In the genomic region with DNA sequence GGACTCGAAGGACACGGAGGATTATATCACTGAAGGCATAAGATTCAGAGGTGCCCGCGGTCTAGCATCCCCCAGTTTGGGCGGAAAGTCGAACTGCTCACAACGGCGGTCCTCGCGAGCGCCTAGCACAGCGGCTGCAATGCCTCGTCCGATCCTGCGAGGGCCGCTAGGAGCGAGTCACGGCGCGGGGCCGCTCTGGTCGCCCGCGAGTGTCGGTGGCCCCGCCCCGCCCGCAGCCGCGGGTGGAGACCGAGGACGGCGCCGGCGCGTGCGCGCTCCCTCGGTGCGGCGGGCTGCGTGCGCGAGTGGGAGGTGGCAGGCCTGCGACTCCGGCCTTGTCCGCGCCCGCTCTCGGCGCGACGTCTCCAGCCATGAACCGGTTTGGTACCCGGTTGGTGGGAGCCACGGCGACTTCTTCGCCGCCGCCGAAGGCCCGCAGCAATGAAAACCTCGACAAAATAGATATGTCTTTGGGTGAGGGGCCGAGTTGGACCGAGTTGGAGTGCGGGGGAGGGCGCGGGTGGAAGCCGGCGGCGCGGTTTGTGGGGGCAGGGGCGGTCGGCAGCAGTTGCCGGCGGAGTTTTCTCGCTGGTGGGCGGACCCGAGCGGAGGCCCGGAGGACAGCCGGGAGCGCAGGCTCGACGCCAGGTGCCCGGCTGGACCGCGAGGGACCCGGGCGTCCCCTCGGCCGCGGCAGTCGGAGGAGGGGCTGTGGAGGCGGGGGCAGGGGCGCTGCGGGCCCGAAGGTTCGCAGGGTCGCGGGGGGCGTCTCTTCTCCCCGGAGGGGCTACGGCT, we compare ENCODE assay signal across 1 cellular context.
TF ChIP-seq lines count a peak whose summit lies in the region.

A gene with protein sequence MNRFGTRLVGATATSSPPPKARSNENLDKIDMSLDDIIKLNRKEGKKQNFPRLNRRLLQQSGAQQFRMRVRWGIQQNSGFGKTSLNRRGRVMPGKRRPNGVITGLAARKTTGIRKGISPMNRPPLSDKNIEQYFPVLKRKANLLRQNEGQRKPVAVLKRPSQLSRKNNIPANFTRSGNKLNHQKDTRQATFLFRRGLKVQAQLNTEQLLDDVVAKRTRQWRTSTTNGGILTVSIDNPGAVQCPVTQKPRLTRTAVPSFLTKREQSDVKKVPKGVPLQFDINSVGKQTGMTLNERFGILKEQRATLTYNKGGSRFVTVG (plus strand): TSS at position 283 of the 795 bp plus-strand sequence. CDS start 89 bp downstream, at position 372.

TF ChIP-seq in K562, 482 proteins besides CTCF, POLR2A, EP300 and RAD21 (continued from another document and continues in another):
- TF ChIP-seq KLF13 (tag; IDR thresholded peaks at IDR 0.05; ENCODE audit: borderline replicate concordance, low read depth), result no peak
- TF ChIP-seq SRSF3 (IDR thresholded peaks at IDR 0.05; ENCODE audit: insufficient read depth, low read length), result no peak
- no peak for TF ChIP-seq RAD51 (IDR thresholded peaks at IDR 0.05; ENCODE audit: borderline replicate concordance, low read depth)
- no peak for TF ChIP-seq ZNF699 (CRISPR knock-in tag; IDR thresholded peaks at IDR 0.05; ENCODE audit: insufficient replicate concordance)
- TF ChIP-seq, protein P1, sequence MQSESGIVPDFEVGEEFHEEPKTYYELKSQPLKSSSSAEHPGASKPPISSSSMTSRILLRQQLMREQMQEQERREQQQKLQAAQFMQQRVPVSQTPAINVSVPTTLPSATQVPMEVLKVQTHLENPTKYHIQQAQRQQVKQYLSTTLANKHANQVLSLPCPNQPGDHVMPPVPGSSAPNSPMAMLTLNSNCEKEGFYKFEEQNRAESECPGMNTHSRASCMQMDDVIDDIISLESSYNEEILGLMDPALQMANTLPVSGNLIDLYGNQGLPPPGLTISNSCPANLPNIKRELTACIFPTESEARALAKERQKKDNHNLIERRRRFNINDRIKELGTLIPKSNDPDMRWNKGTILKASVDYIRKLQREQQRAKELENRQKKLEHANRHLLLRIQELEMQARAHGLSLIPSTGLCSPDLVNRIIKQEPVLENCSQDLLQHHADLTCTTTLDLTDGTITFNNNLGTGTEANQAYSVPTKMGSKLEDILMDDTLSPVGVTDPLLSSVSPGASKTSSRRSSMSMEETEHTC (IDR thresholded peaks at IDR 0.05), result no peak
- TF ChIP-seq XRCC3 (IDR thresholded peaks at IDR 0.05), result no peak
- TF ChIP-seq HDAC8 (tag; IDR thresholded peaks at IDR 0.05), result no peak
- TF ChIP-seq, protein P2, sequence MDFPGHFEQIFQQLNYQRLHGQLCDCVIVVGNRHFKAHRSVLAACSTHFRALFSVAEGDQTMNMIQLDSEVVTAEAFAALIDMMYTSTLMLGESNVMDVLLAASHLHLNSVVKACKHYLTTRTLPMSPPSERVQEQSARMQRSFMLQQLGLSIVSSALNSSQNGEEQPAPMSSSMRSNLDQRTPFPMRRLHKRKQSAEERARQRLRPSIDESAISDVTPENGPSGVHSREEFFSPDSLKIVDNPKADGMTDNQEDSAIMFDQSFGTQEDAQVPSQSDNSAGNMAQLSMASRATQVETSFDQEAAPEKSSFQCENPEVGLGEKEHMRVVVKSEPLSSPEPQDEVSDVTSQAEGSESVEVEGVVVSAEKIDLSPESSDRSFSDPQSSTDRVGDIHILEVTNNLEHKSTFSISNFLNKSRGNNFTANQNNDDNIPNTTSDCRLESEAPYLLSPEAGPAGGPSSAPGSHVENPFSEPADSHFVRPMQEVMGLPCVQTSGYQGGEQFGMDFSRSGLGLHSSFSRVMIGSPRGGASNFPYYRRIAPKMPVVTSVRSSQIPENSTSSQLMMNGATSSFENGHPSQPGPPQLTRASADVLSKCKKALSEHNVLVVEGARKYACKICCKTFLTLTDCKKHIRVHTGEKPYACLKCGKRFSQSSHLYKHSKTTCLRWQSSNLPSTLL (IDR thresholded peaks at IDR 0.05), result no peak
- TF ChIP-seq, protein P3, sequence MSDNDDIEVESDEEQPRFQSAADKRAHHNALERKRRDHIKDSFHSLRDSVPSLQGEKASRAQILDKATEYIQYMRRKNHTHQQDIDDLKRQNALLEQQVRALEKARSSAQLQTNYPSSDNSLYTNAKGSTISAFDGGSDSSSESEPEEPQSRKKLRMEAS (CRISPR knock-in tag; IDR thresholded peaks at IDR 0.05), result peak; percentile 56
- no peak for TF ChIP-seq MTA1 (IDR thresholded peaks at IDR 0.05; ENCODE audit: borderline replicate concordance)
- TF ChIP-seq GABPB1 (CRISPR knock-in tag; IDR thresholded peaks at IDR 0.05), result peak; percentile 47
- TF ChIP-seq ARID2 (IDR thresholded peaks at IDR 0.05), result no peak
- TF ChIP-seq NBN (IDR thresholded peaks at IDR 0.05; ENCODE audit: low read depth), result no peak
- TF ChIP-seq HMG20A (CRISPR knock-in tag; conservative IDR thresholded peaks at IDR 0.05), result no peak
- TF ChIP-seq, protein P4, sequence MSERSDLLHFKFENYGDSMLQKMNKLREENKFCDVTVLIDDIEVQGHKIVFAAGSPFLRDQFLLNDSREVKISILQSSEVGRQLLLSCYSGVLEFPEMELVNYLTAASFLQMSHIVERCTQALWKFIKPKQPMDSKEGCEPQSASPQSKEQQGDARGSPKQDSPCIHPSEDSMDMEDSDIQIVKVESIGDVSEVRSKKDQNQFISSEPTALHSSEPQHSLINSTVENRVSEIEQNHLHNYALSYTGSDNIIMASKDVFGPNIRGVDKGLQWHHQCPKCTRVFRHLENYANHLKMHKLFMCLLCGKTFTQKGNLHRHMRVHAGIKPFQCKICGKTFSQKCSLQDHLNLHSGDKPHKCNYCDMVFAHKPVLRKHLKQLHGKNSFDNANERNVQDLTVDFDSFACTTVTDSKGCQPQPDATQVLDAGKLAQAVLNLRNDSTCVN (CRISPR knock-in tag; IDR thresholded peaks at IDR 0.05), result no peak
- TF ChIP-seq, protein P5, sequence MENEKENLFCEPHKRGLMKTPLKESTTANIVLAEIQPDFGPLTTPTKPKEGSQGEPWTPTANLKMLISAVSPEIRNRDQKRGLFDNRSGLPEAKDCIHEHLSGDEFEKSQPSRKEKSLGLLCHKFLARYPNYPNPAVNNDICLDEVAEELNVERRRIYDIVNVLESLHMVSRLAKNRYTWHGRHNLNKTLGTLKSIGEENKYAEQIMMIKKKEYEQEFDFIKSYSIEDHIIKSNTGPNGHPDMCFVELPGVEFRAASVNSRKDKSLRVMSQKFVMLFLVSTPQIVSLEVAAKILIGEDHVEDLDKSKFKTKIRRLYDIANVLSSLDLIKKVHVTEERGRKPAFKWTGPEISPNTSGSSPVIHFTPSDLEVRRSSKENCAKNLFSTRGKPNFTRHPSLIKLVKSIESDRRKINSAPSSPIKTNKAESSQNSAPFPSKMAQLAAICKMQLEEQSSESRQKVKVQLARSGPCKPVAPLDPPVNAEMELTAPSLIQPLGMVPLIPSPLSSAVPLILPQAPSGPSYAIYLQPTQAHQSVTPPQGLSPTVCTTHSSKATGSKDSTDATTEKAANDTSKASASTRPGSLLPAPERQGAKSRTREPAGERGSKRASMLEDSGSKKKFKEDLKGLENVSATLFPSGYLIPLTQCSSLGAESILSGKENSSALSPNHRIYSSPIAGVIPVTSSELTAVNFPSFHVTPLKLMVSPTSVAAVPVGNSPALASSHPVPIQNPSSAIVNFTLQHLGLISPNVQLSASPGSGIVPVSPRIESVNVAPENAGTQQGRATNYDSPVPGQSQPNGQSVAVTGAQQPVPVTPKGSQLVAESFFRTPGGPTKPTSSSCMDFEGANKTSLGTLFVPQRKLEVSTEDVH (IDR thresholded peaks at IDR 0.05; ENCODE audit: low read depth, partially characterized antibody), result no peak
- no peak for TF ChIP-seq TCFL5 (CRISPR knock-in tag; conservative IDR thresholded peaks at IDR 0.05)
- TF ChIP-seq MEIS2 (IDR thresholded peaks at IDR 0.05; ENCODE audit: partially characterized antibody), result peak; percentile 79
- TF ChIP-seq, protein P6, sequence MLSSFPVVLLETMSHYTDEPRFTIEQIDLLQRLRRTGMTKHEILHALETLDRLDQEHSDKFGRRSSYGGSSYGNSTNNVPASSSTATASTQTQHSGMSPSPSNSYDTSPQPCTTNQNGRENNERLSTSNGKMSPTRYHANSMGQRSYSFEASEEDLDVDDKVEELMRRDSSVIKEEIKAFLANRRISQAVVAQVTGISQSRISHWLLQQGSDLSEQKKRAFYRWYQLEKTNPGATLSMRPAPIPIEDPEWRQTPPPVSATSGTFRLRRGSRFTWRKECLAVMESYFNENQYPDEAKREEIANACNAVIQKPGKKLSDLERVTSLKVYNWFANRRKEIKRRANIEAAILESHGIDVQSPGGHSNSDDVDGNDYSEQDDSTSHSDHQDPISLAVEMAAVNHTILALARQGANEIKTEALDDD (IDR thresholded peaks at IDR 0.05), result no peak
- TF ChIP-seq TAF15 (IDR thresholded peaks at IDR 0.05; ENCODE audit: low read depth, low read length), result no peak
- TF ChIP-seq, protein P7, sequence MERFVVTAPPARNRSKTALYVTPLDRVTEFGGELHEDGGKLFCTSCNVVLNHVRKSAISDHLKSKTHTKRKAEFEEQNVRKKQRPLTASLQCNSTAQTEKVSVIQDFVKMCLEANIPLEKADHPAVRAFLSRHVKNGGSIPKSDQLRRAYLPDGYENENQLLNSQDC (CRISPR knock-in tag; IDR thresholded peaks at IDR 0.05), result no peak; the same call in 1 of the 2 replicates
- 0 out of 2 replicates have a peak, but pooled peaks have one; percentile 59 for TF ChIP-seq DMBX1 (CRISPR knock-in tag; IDR thresholded peaks at IDR 0.05; ENCODE audit: borderline replicate concordance)
- TF ChIP-seq HCFC1 (IDR thresholded peaks at IDR 0.05; ENCODE audit: low read depth, low read length), result peak; percentile 31; the same call in 1 of the 2 replicates
- TF ChIP-seq TARDBP (IDR thresholded peaks at IDR 0.05), result peak; percentile 97
- no peak for TF ChIP-seq ZNF408 (CRISPR knock-in tag; IDR thresholded peaks at IDR 0.05; ENCODE audit: low read depth)
- TF ChIP-seq HDGF (IDR thresholded peaks at IDR 0.05), result no peak
- TF ChIP-seq OTX1 (CRISPR knock-in tag; IDR thresholded peaks at IDR 0.05), result no peak
- TF ChIP-seq NR2C1 (IDR thresholded peaks at IDR 0.05), result no peak
- TF ChIP-seq NR2C1 (tag; IDR thresholded peaks at IDR 0.05), result no peak
- TF ChIP-seq MYC (IDR thresholded peaks at IDR 0.05; ENCODE audit: low read depth, low read length), result peak; percentile 50; the same call in 1 of the 2 replicates
- no peak for TF ChIP-seq MYC (CRISPR knock-in tag; IDR thresholded peaks at IDR 0.05; ENCODE audit: borderline replicate concordance, low read depth)
- TF ChIP-seq ZNF583 (CRISPR knock-in tag; IDR thresholded peaks at IDR 0.05), result no peak
- no peak for TF ChIP-seq ZNF124 (CRISPR knock-in tag; IDR thresholded peaks at IDR 0.05)
- no peak for TF ChIP-seq DDX20 (tag; IDR thresholded peaks at IDR 0.05; ENCODE audit: low read depth)
- TF ChIP-seq PCBP1 (IDR thresholded peaks at IDR 0.05; ENCODE audit: low read depth, low read length, poor library complexity, severe bottlenecking), result peak; percentile 92
- TF ChIP-seq TAF9B (IDR thresholded peaks at IDR 0.05; ENCODE audit: partially characterized antibody), result no peak
- TF ChIP-seq NONO (IDR thresholded peaks at IDR 0.05; ENCODE audit: low read depth in 2 of 2, low read length in 1 of 2), result peak; percentile 37 to 79; a peak in 2 of 4 replicates
- TF ChIP-seq MECOM (CRISPR knock-in tag; IDR thresholded peaks at IDR 0.05), result no peak
- TF ChIP-seq MAZ (CRISPR knock-in tag; conservative IDR thresholded peaks at IDR 0.05 in 1 of 2, IDR thresholded peaks at IDR 0.05 in 1 of 2), result peak; percentile 69 to 91
- TF ChIP-seq NR2F6 (CRISPR knock-in tag; IDR thresholded peaks at IDR 0.05), result no peak
- TF ChIP-seq, protein P8, sequence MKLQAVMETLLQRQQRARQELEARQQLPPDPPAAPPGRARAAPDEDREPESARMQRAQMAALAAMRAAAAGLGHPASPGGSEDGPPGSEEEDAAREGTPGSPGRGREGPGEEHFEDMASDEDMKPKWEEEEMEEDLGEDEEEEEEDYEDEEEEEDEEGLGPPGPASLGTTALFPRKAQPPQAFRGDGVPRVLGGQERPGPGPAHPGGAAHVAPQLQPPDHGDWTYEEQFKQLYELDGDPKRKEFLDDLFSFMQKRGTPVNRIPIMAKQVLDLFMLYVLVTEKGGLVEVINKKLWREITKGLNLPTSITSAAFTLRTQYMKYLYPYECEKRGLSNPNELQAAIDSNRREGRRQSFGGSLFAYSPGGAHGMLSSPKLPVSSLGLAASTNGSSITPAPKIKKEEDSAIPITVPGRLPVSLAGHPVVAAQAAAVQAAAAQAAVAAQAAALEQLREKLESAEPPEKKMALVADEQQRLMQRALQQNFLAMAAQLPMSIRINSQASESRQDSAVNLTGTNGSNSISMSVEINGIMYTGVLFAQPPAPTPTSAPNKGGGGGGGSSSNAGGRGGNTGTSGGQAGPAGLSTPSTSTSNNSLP (IDR thresholded peaks at IDR 0.05; ENCODE audit: borderline replicate concordance, low read depth, low read length), result no peak
- TF ChIP-seq WHSC1 (IDR thresholded peaks at IDR 0.05; ENCODE audit: low read length), result no peak
- no peak for TF ChIP-seq ELF4 (CRISPR knock-in tag; IDR thresholded peaks at IDR 0.05)
